In genomic region chr2:217880891-217881290, GRCh38 we compare ENCODE assay signal across 16 cellular contexts.
DNase-seq lines count a peak whose midpoint lies in the region; ATAC-seq and TF ChIP-seq lines count a peak whose summit lies in the region.
"Had no signal": no experiment of that assay in that cellular context is flagged by ENCODE, and none has a peak within 500 bp of the region (broad histone marks: within the 10 kb centered on the region; RNA-seq: fewer than 3 reads in every experiment).

No MANE protein-coding gene starts in this region.

- peaks cover 97% of the 10 kb centered on the region for H3K36me3 ChIP-seq in adipocyte (ENCODE audit: control insufficient read depth, insufficient read depth, low read length, severe bottlenecking)
- H3K36me3 ChIP-seq in gastroesophageal sphincter, result peaks cover 10 to 100% of the 10 kb centered on the region in 2 donors
- peaks cover 89% of the 10 kb centered on the region for H3K36me3 ChIP-seq in osteoblast (ENCODE audit: insufficient read depth, low read length)
- peaks cover 100% of the 10 kb centered on the region in 3 donors for H3K36me3 ChIP-seq in tibial artery
- H3K36me3 ChIP-seq: HAP-1 had no signal

- DNase-seq in adipocyte (ENCODE audit: low read depth) (no peak), osteoblast (ENCODE audit: insufficient read length, low spot score, missing footprints) (peak; percentile 49), tibial artery (no peak), GM20000 (ENCODE audit: low spot score) (no peak), NCI-H345 treated with DMSO at 0.1 percent for 48 hours (lab: John Stamatoyannopoulos, UW; ENCODE audit: unreplicated experiment) (no peak)
- no peak for DNase-seq in NK-92 treated with Interleukin-12 subunit alpha and Interleukin-12 subunit beta, amount 100 ng/mL, for 24 hours (lab: John Stamatoyannopoulos, UW)
- DNase-seq: CD4-positive, alpha-beta T cell; glutamatergic neuron; NCI-H1436 treated with DMSO at 0.1 percent for 48 hours; NCI-H748 treated with DMSO at 0.1 percent for 48 hours; pancreas; T1000 had no signal

- H3K9me3 ChIP-seq in adipocyte (ENCODE audit: control insufficient read depth, low read length) (no peaks in the 10 kb centered on the region), gastroesophageal sphincter (no peaks in the 10 kb centered on the region), osteoblast (ENCODE audit: low read depth, low read length) (no peaks in the 10 kb centered on the region), tibial artery (no peaks in the 10 kb centered on the region)
- H3K9me3 ChIP-seq: HAP-1, pancreas had no signal

- H3K4me1 ChIP-seq in adipocyte (ENCODE audit: control insufficient read depth, insufficient read depth, low read length), result peaks cover 28% of the 10 kb centered on the region
- H3K4me1 ChIP-seq in gastroesophageal sphincter, result peaks cover 9 to 99% (median 16%) of the 10 kb centered on the region in 3 donors
- H3K4me1 ChIP-seq in osteoblast (ENCODE audit: insufficient read depth, low read length), result peaks cover 6% of the 10 kb centered on the region
- H3K4me1 ChIP-seq in tibial artery, result peaks cover 0 to 83% (median 41%) of the 10 kb centered on the region in 4 donors
- H3K4me1 ChIP-seq: HAP-1, pancreas had no signal

- intact Hi-C loops in tibial artery (cut with DNase I; ENCODE audit: low total_unique reads), result loop anchor here (10.0 kb wide), 1 partner anchor 1866 kb away; the partner anchor contains the start of gene MREG

- no peak for TF ChIP-seq EP300 in gastroesophageal sphincter (IDR thresholded peaks at IDR 0.05)

- H3K79me2 ChIP-seq in osteoblast (ENCODE audit: insufficient read depth, low read length), result no peaks in the 10 kb centered on the region

- no peaks in the 10 kb centered on the region for H3K27me3 ChIP-seq in adipocyte (replicated peaks; ENCODE audit: control insufficient read depth, insufficient read depth, low read length)
- no peaks in the 10 kb centered on the region for H3K27me3 ChIP-seq in gastroesophageal sphincter
- no peaks in the 10 kb centered on the region for H3K27me3 ChIP-seq in osteoblast (ENCODE audit: insufficient read depth, low read length)
- H3K27me3 ChIP-seq in tibial artery, result no peaks in the 10 kb centered on the region
- H3K27me3 ChIP-seq: pancreas had no signal

- TF ChIP-seq CTCF in gastroesophageal sphincter (IDR thresholded peaks at IDR 0.05) (no peak), osteoblast (IDR thresholded peaks at IDR 0.05; ENCODE audit: extremely low read depth, low read depth, low read length) (no peak), tibial artery (IDR thresholded peaks at IDR 0.05) (no peak), GM20000 (IDR thresholded peaks at IDR 0.05; ENCODE audit: extremely low read depth, missing control alignments) (no peak)

- H3K27ac ChIP-seq in gastroesophageal sphincter (peak overlapping the region; percentile 10 to 97 (median 73)), osteoblast (ENCODE audit: low read depth, low read length) (no peak overlapping the region), tibial artery (peak overlapping the region; percentile 57 to 59)
- H3K27ac ChIP-seq: pancreas had no signal

- H4K20me1 ChIP-seq in osteoblast (ENCODE audit: insufficient read depth, low read length), result peaks cover 34% of the 10 kb centered on the region

- WGBS in gastroesophageal sphincter (ENCODE audit: low coverage in 1 of 2), 2 donors, result 40 to 63% methylated on average over 1 to 7 of the region's 14 CpGs

- no peak overlapping the region for H2AFZ ChIP-seq in osteoblast (ENCODE audit: low read length)

- peak overlapping the region; percentile 25 for H3K9ac ChIP-seq in adipocyte (ENCODE audit: low read length)

- TF ChIP-seq POLR2A in gastroesophageal sphincter (IDR thresholded peaks at IDR 0.05), result no peak

- ATAC-seq in gastroesophageal sphincter, result no peak
- ATAC-seq in GM21447 (IDR thresholded peaks at IDR 0.05; ENCODE audit: unreplicated experiment), result no peak
- ATAC-seq: pancreas had no signal

- H3K4me3 ChIP-seq in adipocyte (ENCODE audit: low read length) (no peak overlapping the region), gastroesophageal sphincter (no peak overlapping the region), osteoblast (ENCODE audit: insufficient read depth, low read length) (no peak overlapping the region), tibial artery (no peak overlapping the region)
- H3K4me3 ChIP-seq: HAP-1, pancreas, SK-N-MC had no signal

- H3K4me2 ChIP-seq in osteoblast (ENCODE audit: insufficient read depth, low read length), result no peak overlapping the region
